1 cellular context compared by ENCODE assay signal in genomic region chr10:71621263-71621751, GRCh38.
TF ChIP-seq lines count a peak whose summit lies in the region.

No MANE protein-coding gene starts in this region.

TF ChIP-seq in liver, 16 proteins besides CTCF, POLR2A, EP300 and RAD21 (continued from another document):
- TF ChIP-seq ZBTB33 (IDR thresholded peaks at IDR 0.05), result peak; percentile 17
- peak; percentile 13 to 50 for TF ChIP-seq HNF4A (conservative IDR thresholded peaks at IDR 0.05)
- TF ChIP-seq JUND (IDR thresholded peaks at IDR 0.05), result no peak
- peak; percentile 70 for TF ChIP-seq SP1 (IDR thresholded peaks at IDR 0.05)
- TF ChIP-seq FOXA1 (IDR thresholded peaks at IDR 0.05), result no peak
